Comparison of ENCODE assay signal across 2 cellular contexts in genomic region chr9:69755205-69755604, GRCh38.
TF ChIP-seq lines count a peak whose summit lies in the region.

No MANE protein-coding gene starts in this region.

TF ChIP-seq in A549, 52 proteins besides CTCF, POLR2A, EP300 and RAD21 (continued from another document):
- no peak for TF ChIP-seq HMGXB4 (CRISPR knock-in tag; IDR thresholded peaks at IDR 0.05; ENCODE audit: borderline replicate concordance)
- TF ChIP-seq USF2 (IDR thresholded peaks at IDR 0.05): no peak
- TF ChIP-seq ELK1 (IDR thresholded peaks at IDR 0.05; ENCODE audit: low read depth, low read length): no peak
- no peak for TF ChIP-seq BHLHE40 (IDR thresholded peaks at IDR 0.05; ENCODE audit: low read depth, low read length)
- TF ChIP-seq RFX5 (IDR thresholded peaks at IDR 0.05): no peak
- no peak for TF ChIP-seq EHMT2 (IDR thresholded peaks at IDR 0.05; ENCODE audit: low read depth)
- no peak for TF ChIP-seq ZC3H11A (IDR thresholded peaks at IDR 0.05)
- no peak for TF ChIP-seq HOXB13 (CRISPR knock-in tag; IDR thresholded peaks at IDR 0.05; ENCODE audit: low read depth)
- no peak for TF ChIP-seq TFCP2L1 (CRISPR knock-in tag; IDR thresholded peaks at IDR 0.05)

TF ChIP-seq in GM23338, 12 proteins besides CTCF, POLR2A, EP300 and RAD21 (continued from another document):
- TF ChIP-seq CREB1 (CRISPR knock-in tag; IDR thresholded peaks at IDR 0.05; ENCODE audit: low read depth): no peak
- TF ChIP-seq POLR2AphosphoS5 (IDR thresholded peaks at IDR 0.05; ENCODE audit: low read depth): no peak
- no peak for TF ChIP-seq EZH2phosphoT487 (IDR thresholded peaks at IDR 0.05; ENCODE audit: unreplicated experiment)
- no peak for TF ChIP-seq NANOG (IDR thresholded peaks at IDR 0.05; ENCODE audit: borderline replicate concordance)
- no peak for TF ChIP-seq REST (IDR thresholded peaks at IDR 0.05; ENCODE audit: unreplicated experiment)
- TF ChIP-seq ZNF462 (CRISPR knock-in tag; IDR thresholded peaks at IDR 0.05): no peak
- no peak for TF ChIP-seq JUNB (IDR thresholded peaks at IDR 0.05; ENCODE audit: unreplicated experiment)
